ENCODE assay signal across 13 cellular contexts in the genomic region with DNA sequence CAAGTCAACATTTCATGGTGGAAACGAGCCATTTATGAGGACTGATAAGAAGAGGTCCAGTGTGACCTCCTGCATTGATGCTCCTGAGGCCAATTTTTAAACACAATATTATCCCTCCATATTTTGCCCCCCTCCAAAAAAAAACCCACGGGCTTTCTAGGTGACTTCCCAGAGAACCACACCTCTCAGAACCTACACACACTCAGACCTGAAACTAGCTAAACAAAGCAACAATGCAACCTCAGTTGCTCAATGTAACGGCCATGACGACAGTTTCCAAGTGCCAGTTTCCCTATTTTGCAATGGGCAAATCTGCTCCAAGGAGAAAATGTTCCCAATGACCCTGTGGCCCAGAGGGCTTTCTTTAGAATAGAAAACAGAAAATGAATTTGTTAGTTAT. TPM values are rescaled to one million over a fixed set of nuclear protein-coding genes. Genes with fewer than 3 reads are reported as not detected.
A peak's percentile ranks its signal among the peaks of the same experiment; 100 is the strongest.
DNase-seq lines count a peak whose midpoint lies in the region; ATAC-seq, FAIRE-seq and TF ChIP-seq lines count a peak whose summit lies in the region.
"Had no signal": no experiment of that assay in that cellular context is flagged by ENCODE, and none has a peak within 500 bp of the region (broad histone marks: within the 10 kb centered on the region; RNA-seq: fewer than 3 reads in every experiment).

No MANE protein-coding gene starts in this region.

- H3K9me3 ChIP-seq in endocrine pancreas (ENCODE audit: control insufficient read depth, low read length): no peaks in the 10 kb centered on the region
- H3K9me3 ChIP-seq: ascending aorta had no signal

- peaks cover 31% of the 10 kb centered on the region for H3K4me1 ChIP-seq in endocrine pancreas (ENCODE audit: control insufficient read depth, insufficient read depth, low read length)

- ATAC-seq in HG03432 (IDR thresholded peaks at IDR 0.05; ENCODE audit: unreplicated experiment) (peak; percentile 20), GM19397 (IDR thresholded peaks at IDR 0.05; ENCODE audit: unreplicated experiment) (no peak), HG03045 (IDR thresholded peaks at IDR 0.05; ENCODE audit: unreplicated experiment) (no peak), HG02852 (IDR thresholded peaks at IDR 0.05; ENCODE audit: unreplicated experiment) (no peak)

- H3K9ac ChIP-seq in endocrine pancreas (ENCODE audit: control insufficient read depth, insufficient read depth, low read length): no peak overlapping the region

- peak; percentile 78 for FAIRE-seq in GM12892 (lab: Jason Lieb, UNC)
- FAIRE-seq: endometrium, TTC549 had no signal

- peak; percentile 16; the same call in 1 of the 2 replicates for TF ChIP-seq POLR2A in GM12892 (IDR thresholded peaks at IDR 0.05; ENCODE audit: low read depth, low read length)

- H3K4me3 ChIP-seq in endocrine pancreas (ENCODE audit: control insufficient read depth, insufficient read depth, low read length): peak overlapping the region; percentile 98
- H3K4me3 ChIP-seq: skin epidermis had no signal

- H3K36me3 ChIP-seq in endocrine pancreas (ENCODE audit: control insufficient read depth, insufficient read depth, low read length): no peaks in the 10 kb centered on the region
- H3K36me3 ChIP-seq: ascending aorta had no signal

- no peaks in the 10 kb centered on the region for H3K27me3 ChIP-seq in endocrine pancreas (ENCODE audit: control insufficient read depth, insufficient read depth, low read length)
- H3K27me3 ChIP-seq: ascending aorta had no signal

- DNase-seq in GM12892 (ENCODE audit: insufficient read length) (no peak), renal cortical epithelial cell (ENCODE audit: low read depth) (peak; percentile 67), T-helper 1 cell (no peak)
- DNase-seq: NCI-H1694 treated with DMSO at 0.1 percent for 48 hours had no signal

RNA-seq across cellular contexts. Expression of gene NRG2, which starts 3.5 kb away (rescaled TPM):
- 6.6 TPM for polyA plus RNA-seq in GM12892 (2012; ENCODE audit: missing spikeins)
- 0.45 and 0.52 TPM in 2 replicates for total RNA-seq in renal cortical epithelial cell
